9 cellular contexts compared by ENCODE assay signal in genomic region chr2:30149513-30149912, GRCh38. TPM values are rescaled to one million over a fixed set of nuclear protein-coding genes. Genes with fewer than 3 reads are reported as not detected.
A peak's percentile ranks its signal among the peaks of the same experiment; 100 is the strongest.
DNase-seq lines count a peak whose midpoint lies in the region; ATAC-seq and TF ChIP-seq lines count a peak whose summit lies in the region.
"Had no signal": no experiment of that assay in that cellular context is flagged by ENCODE, and none has a peak within 500 bp of the region (broad histone marks: within the 10 kb centered on the region; RNA-seq: fewer than 3 reads in every experiment).

No MANE protein-coding gene starts in this region.

- TF ChIP-seq RAD21 in Ishikawa (IDR thresholded peaks at IDR 0.05; ENCODE audit: low read depth), result no peak

- H3K4me2 ChIP-seq in mammary epithelial cell (ENCODE audit: insufficient read depth, low read depth, low read length), result peak overlapping the region; percentile 84

- H3K27me3 Mint-ChIP-seq in nephron (ENCODE audit: low read depth), result peaks cover 3% of the 10 kb centered on the region
- no peaks in the 10 kb centered on the region for H3K27me3 Mint-ChIP-seq in activated CD8-positive, alpha-beta memory T cell treated with anti-CD3 and anti-CD28 coated beads, Interleukin-2, amount 10 ng/mL, durations not matched to agents 7 days and 5 days

- no peak overlapping the region for H3K9ac ChIP-seq in mammary epithelial cell (ENCODE audit: insufficient read depth, low read length)

- H4K20me1 ChIP-seq in mammary epithelial cell (ENCODE audit: insufficient read depth, low read length), result no peaks in the 10 kb centered on the region

- no peaks in the 10 kb centered on the region for H3K9me3 ChIP-seq in mammary epithelial cell (replicated peaks; ENCODE audit: insufficient read depth, low read length)

- intact Hi-C loops in mammary epithelial cell (cut with micrococcal nuclease), result no loop called here

- DNase-seq in ELR (ENCODE audit: low read depth) (peak; percentile 24), mammary epithelial cell (peak; percentile 36), NCI-H774 (lab: John Stamatoyannopoulos, UW) (no peak), NCI-H2029 treated with DMSO at 0.1 percent for 48 hours (lab: John Stamatoyannopoulos, UW) (no peak), T1000 (lab: John Stamatoyannopoulos, UW) (no peak)
- no peak for DNase-seq in activated CD8-positive, alpha-beta memory T cell treated with anti-CD3 and anti-CD28 coated beads, Interleukin-2, amount 10 ng/mL, durations not matched to agents 7 days and 5 days
- DNase-seq: NCI-H748 treated with DMSO at 0.1 percent for 48 hours had no signal

- CTCF ChIA-PET in mammary epithelial cell (lab: Charles Lee; ENCODE audit: low non-redundant PET), result no interaction called here
- CTCF ChIA-PET in activated CD8-positive, alpha-beta memory T cell treated with anti-CD3 and anti-CD28 coated beads, Interleukin-2, amount 10 ng/mL, durations not matched to agents 7 days and 5 days (lab: Charles Lee), result interaction anchor here (1.4 to 8.8 kb wide), 3 partner anchors 11 to 562 kb away, joined by 8 to 127 read pairs (median 34); no protein-coding TSS in a partner anchor

- H3K79me2 ChIP-seq in mammary epithelial cell (ENCODE audit: insufficient read depth, low read length), result peaks cover 43% of the 10 kb centered on the region

- in situ Hi-C loops in mammary epithelial cell (cut with MboI; ENCODE audit: low sequenced_read_pairs in 2 of 2), result no loop called here

- no peak for ATAC-seq in activated CD8-positive, alpha-beta memory T cell treated with anti-CD3 and anti-CD28 coated beads, Interleukin-2, amount 10 ng/mL, durations not matched to agents 7 days and 5 days

- H3K27ac ChIP-seq in mammary epithelial cell (ENCODE audit: insufficient read depth, low read depth, low read length), result no peak overlapping the region

- H3K36me3 ChIP-seq in mammary epithelial cell (ENCODE audit: insufficient read depth, low read length), result peaks cover 3% of the 10 kb centered on the region

- BruUV-seq in mammary epithelial cell (replicated peaks; lab: Mats Ljungman, UMichigan), result no TSS peak

- H3K36me3 Mint-ChIP-seq in nephron (ENCODE audit: low read depth), result peaks cover 31% of the 10 kb centered on the region
- H3K36me3 Mint-ChIP-seq in activated CD8-positive, alpha-beta memory T cell treated with anti-CD3 and anti-CD28 coated beads, Interleukin-2, amount 10 ng/mL, durations not matched to agents 7 days and 5 days, result peaks cover 5% of the 10 kb centered on the region

- dilution Hi-C loops in mammary epithelial cell (cut with HindIII; ENCODE audit: low sequenced_read_pairs), result no loop called here

- peak overlapping the region; percentile 48 to 81 (median 54) for H3K4me3 Mint-ChIP-seq in nephron
- H3K4me3 Mint-ChIP-seq in activated CD8-positive, alpha-beta memory T cell treated with anti-CD3 and anti-CD28 coated beads, Interleukin-2, amount 10 ng/mL, durations not matched to agents 7 days and 5 days, result no peak overlapping the region

- H3K27me3 ChIP-seq in mammary epithelial cell (ENCODE audit: insufficient read depth, low read length), result no peaks in the 10 kb centered on the region

- TF ChIP-seq CTCF in mammary epithelial cell (conservative IDR thresholded peaks at IDR 0.05 in 1 of 2, IDR thresholded peaks at IDR 0.05 in 1 of 2; ENCODE audit: extremely low read depth in 1 of 2, insufficient read depth in 1 of 2, low read depth in 1 of 2, low read length in 2 of 2) (no peak), nephron (IDR thresholded peaks at IDR 0.05; ENCODE audit: unreplicated experiment in 3 of 3) (no peak)

- peaks cover 50% of the 10 kb centered on the region for H3K4me1 Mint-ChIP-seq in nephron
- H3K4me1 Mint-ChIP-seq in activated CD8-positive, alpha-beta memory T cell treated with anti-CD3 and anti-CD28 coated beads, Interleukin-2, amount 10 ng/mL, durations not matched to agents 7 days and 5 days, result peaks cover 33% of the 10 kb centered on the region

- no peaks in the 10 kb centered on the region for H3K9me3 Mint-ChIP-seq in nephron
- H3K9me3 Mint-ChIP-seq in activated CD8-positive, alpha-beta memory T cell treated with anti-CD3 and anti-CD28 coated beads, Interleukin-2, amount 10 ng/mL, durations not matched to agents 7 days and 5 days (ENCODE audit: low read depth), result no peaks in the 10 kb centered on the region

- H2AFZ ChIP-seq in mammary epithelial cell (ENCODE audit: low read depth, low read length), result no peak overlapping the region

- TF ChIP-seq EP300 in Ishikawa (IDR thresholded peaks at IDR 0.05; ENCODE audit: borderline replicate concordance), result no peak

- 20% methylated on average over 6 of the region's 6 CpGs for WGBS in mammary epithelial cell (ENCODE audit: low coverage, missing lambda C conversion rate)

- H3K4me1 ChIP-seq in mammary epithelial cell (ENCODE audit: insufficient read depth, low read length), result peaks cover 30% of the 10 kb centered on the region

- H3K4me3 ChIP-seq in mammary epithelial cell (replicated peaks in 1 of 3; ENCODE audit: insufficient read depth in 1 of 3, low read depth in 2 of 3, low read length in 3 of 3), result no peak overlapping the region

- peak overlapping the region in 1 of 3 experiments; percentile 41 for H3K27ac Mint-ChIP-seq in nephron
- no peak overlapping the region for H3K27ac Mint-ChIP-seq in activated CD8-positive, alpha-beta memory T cell treated with anti-CD3 and anti-CD28 coated beads, Interleukin-2, amount 10 ng/mL, durations not matched to agents 7 days and 5 days

TF ChIP-seq in Ishikawa, 13 proteins besides CTCF, POLR2A, EP300 and RAD21:
- TF ChIP-seq ZBTB7A (IDR thresholded peaks at IDR 0.05; ENCODE audit: low read depth), result no peak
- peak; percentile 79 for TF ChIP-seq CEBPB (IDR thresholded peaks at IDR 0.05)

RNA-seq across cellular contexts. Expression of gene YPEL5, which starts 2.7 kb away (rescaled TPM):
- total RNA-seq in mammary epithelial cell, result 100 to 1,000 TPM in 1 of 2 donors, 10 to 100 TPM in 1; 62.9 to 109 TPM
- 30.4 TPM for polyA plus RNA-seq in mammary epithelial cell
- polyA minus RNA-seq in mammary epithelial cell, result 35.3 TPM
- 10 to 100 TPM; 24.2 to 26.5 TPM for total RNA-seq in activated CD8-positive, alpha-beta memory T cell treated with anti-CD3 and anti-CD28 coated beads, Interleukin-2, amount 10 ng/mL, durations not matched to agents 7 days and 5 days

Comparison
In these comparisons a context has a peak if more than half of its experiments do, and no peak if none do; other contexts are left out.
1. DNase-seq: peak in ELR (single experiment) and mammary epithelial cell (single experiment); none in NCI-H774 (single experiment), NCI-H2029 treated with DMSO at 0.1 percent for 48 hours (single experiment), activated CD8-positive, alpha-beta memory T cell treated with anti-CD3 and anti-CD28 coated beads, Interleukin-2, amount 10 ng/mL, durations not matched to agents 7 days and 5 days (single experiment) and T1000 (single experiment).